In the genomic region with DNA sequence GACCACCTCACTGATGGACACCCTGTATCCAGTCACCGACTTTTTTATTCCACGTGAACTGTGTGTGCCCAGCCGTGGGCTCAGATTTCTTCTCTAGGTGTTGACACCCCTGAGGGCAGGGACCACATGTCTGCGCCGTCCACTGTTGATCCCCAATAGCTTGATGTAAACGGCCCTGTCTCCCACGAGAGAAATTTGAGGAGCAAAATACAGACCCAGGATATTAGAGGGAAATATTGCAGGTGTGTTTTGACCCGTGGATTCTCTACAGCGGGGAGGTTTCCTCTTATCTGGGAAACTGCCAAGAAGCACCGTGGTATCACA, we compare ENCODE assay signal across 19 cellular contexts.
"Had no signal": no experiment of that assay in that cellular context is flagged by ENCODE, and none has a peak within 500 bp of the region (broad histone marks: within the 10 kb centered on the region; RNA-seq: fewer than 3 reads in every experiment).

No MANE protein-coding gene starts in this region.

- H3K36me3 ChIP-seq: SJSA1 had no signal

- H3K4me3 ChIP-seq: SJSA1, SK-N-MC had no signal

- ATAC-seq: Panc1 had no signal

- H3K27me3 ChIP-seq: SJSA1 had no signal

- DNase-seq: KBM-7, MV-4-11, NCI-H1048, NCI-H1105, NCI-H1417, NCI-H1436 treated with DMSO at 0.1 percent for 48 hours, NCI-H1694, NCI-H187 treated with DMSO at 0.1 percent for 48 hours, NCI-H2029 treated with DMSO at 0.1 percent for 48 hours, NCI-H2171 treated with DMSO at 0.1 percent for 48 hours, NCI-H345, NCI-H446 treated with DMSO at 0.1 percent for 48 hours, NCI-H510A treated with DMSO at 0.1 percent for 48 hours, NCI-H526, NCI-H82, SIG-M5 had no signal

- H3K27ac ChIP-seq: SJSA1, SK-N-MC had no signal

- H3K4me1 ChIP-seq: SJSA1 had no signal

- H3K9me3 ChIP-seq: SJSA1 had no signal
